ENCODE assay signal across 8 cellular contexts in the genomic region with DNA sequence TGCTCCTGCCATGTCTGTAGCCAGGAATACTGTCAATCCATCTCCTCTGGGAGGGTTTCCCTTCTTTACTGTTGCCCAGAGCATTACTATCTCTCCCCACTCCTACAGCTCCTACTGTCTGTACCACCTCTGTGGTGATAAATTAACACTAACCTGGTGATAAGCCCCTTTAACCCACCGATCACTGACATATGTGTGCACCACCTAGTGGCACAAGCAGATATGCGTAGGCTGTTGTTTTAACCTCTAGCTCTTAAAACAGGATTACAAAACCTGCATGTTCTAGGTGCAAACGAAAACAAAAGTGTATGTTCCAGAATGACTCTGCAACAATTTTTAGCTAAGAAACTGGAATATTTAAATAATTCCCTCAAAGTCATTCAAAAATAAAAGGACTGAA.
A peak's percentile ranks its signal among the peaks of the same experiment; 100 is the strongest.
DNase-seq lines count a peak whose midpoint lies in the region; ATAC-seq, FAIRE-seq and TF ChIP-seq lines count a peak whose summit lies in the region.

No MANE protein-coding gene starts in this region.

- H3K4me3 ChIP-seq in heart left ventricle (no peak overlapping the region), body of pancreas (no peak overlapping the region)

- no peaks in the 10 kb centered on the region for H3K27me3 Mint-ChIP-seq in stimulated activated memory B cell treated with anti-CD40 and anti-IgM and Interleukin-4, amounts not matched to agents 10 μg/mL and 1 μg/mL and 100 μg/mL, for 72 hours

- H3K27ac Mint-ChIP-seq in stimulated activated memory B cell treated with anti-CD40 and anti-IgM and Interleukin-4, amounts not matched to agents 10 μg/mL and 1 μg/mL and 100 μg/mL, for 72 hours, result no peak overlapping the region

- intact Hi-C loops in heart left ventricle (cut with DNase I), result no loop called here
- intact Hi-C loops in left ventricle myocardium superior (cut with micrococcal nuclease), result no loop called here
- intact Hi-C loops in body of pancreas (cut with DNase I), result no loop called here

- TF ChIP-seq POLR2A in heart left ventricle (IDR thresholded peaks at IDR 0.05), result no peak
- no peak for TF ChIP-seq POLR2A in body of pancreas (IDR thresholded peaks at IDR 0.05)
- no peak for TF ChIP-seq POLR2A in GM12891 (IDR thresholded peaks at IDR 0.05; ENCODE audit: low read depth, low read length)

- no peaks in the 10 kb centered on the region for H3K9me3 ChIP-seq in heart left ventricle
- H3K9me3 ChIP-seq in body of pancreas, result no peaks in the 10 kb centered on the region

- H3K4me1 ChIP-seq in heart left ventricle (no peaks in the 10 kb centered on the region), body of pancreas (no peaks in the 10 kb centered on the region)

- 13 to 23% (median 18%) methylated on average over 3 of the region's 3 CpGs for WGBS in heart left ventricle, 4 donors
- WGBS in body of pancreas, 2 donors, result 17% methylated on average over 3 of the region's 3 CpGs

- ATAC-seq in heart left ventricle (no peak), left ventricle myocardium superior (no peak), HG03565 (IDR thresholded peaks at IDR 0.05; ENCODE audit: unreplicated experiment) (peak; percentile 76), body of pancreas (no peak), GM21717 (IDR thresholded peaks at IDR 0.05; ENCODE audit: unreplicated experiment) (no peak)
- ATAC-seq in stimulated activated memory B cell treated with anti-CD40 and anti-IgM and Interleukin-4, amounts not matched to agents 10 μg/mL and 1 μg/mL and 100 μg/mL, for 72 hours, result peak; percentile 63

- TF ChIP-seq CTCF in heart left ventricle (IDR thresholded peaks at IDR 0.05), result peak in 10 of 12 donors; percentile 14 to 43 (median 26)
- TF ChIP-seq CTCF in body of pancreas (IDR thresholded peaks at IDR 0.05), result peak in 5 of 7 experiments; percentile 34 to 44 (median 37)

- H3K36me3 Mint-ChIP-seq in stimulated activated memory B cell treated with anti-CD40 and anti-IgM and Interleukin-4, amounts not matched to agents 10 μg/mL and 1 μg/mL and 100 μg/mL, for 72 hours, result no peaks in the 10 kb centered on the region

- H3K4me1 Mint-ChIP-seq in stimulated activated memory B cell treated with anti-CD40 and anti-IgM and Interleukin-4, amounts not matched to agents 10 μg/mL and 1 μg/mL and 100 μg/mL, for 72 hours, result peaks cover 12% of the 10 kb centered on the region

- no peak for DNase-seq in heart left ventricle
- DNase-seq in left ventricle myocardium superior, result no peak
- DNase-seq in body of pancreas, result peak in 1 of 4 donors; percentile 9
- no peak for DNase-seq in GM12891 (ENCODE audit: insufficient read length, low spot score)
- no peak for DNase-seq in hypothalamus (lab: John Stamatoyannopoulos, UW)

- H3K9me3 Mint-ChIP-seq in stimulated activated memory B cell treated with anti-CD40 and anti-IgM and Interleukin-4, amounts not matched to agents 10 μg/mL and 1 μg/mL and 100 μg/mL, for 72 hours, result no peaks in the 10 kb centered on the region

- H3K27ac ChIP-seq in heart left ventricle (no peak overlapping the region), body of pancreas (no peak overlapping the region)

- H3K4me3 Mint-ChIP-seq in stimulated activated memory B cell treated with anti-CD40 and anti-IgM and Interleukin-4, amounts not matched to agents 10 μg/mL and 1 μg/mL and 100 μg/mL, for 72 hours, result no peak overlapping the region

- no peaks in the 10 kb centered on the region for H3K36me3 ChIP-seq in heart left ventricle
- no peaks in the 10 kb centered on the region for H3K36me3 ChIP-seq in body of pancreas (replicated peaks in 1 of 2; ENCODE audit: insufficient read depth in 1 of 2, low read depth in 2 of 2)

- H3K27me3 ChIP-seq in heart left ventricle (peaks cover 0 to 3% (median 0%) of the 10 kb centered on the region in 9 donors), body of pancreas (no peaks in the 10 kb centered on the region)

- FAIRE-seq in GM12891 (lab: Jason Lieb, UNC), result no peak

TF ChIP-seq in GM12891, 5 proteins besides CTCF, POLR2A, EP300 and RAD21:
- TF ChIP-seq PAX5 (IDR thresholded peaks at IDR 0.05; ENCODE audit: insufficient read depth, low read length, severe bottlenecking), result no peak
- TF ChIP-seq TAF1 (IDR thresholded peaks at IDR 0.05; ENCODE audit: low read depth, low read length), result no peak
- TF ChIP-seq SPI1 (IDR thresholded peaks at IDR 0.05; ENCODE audit: low read depth, low read length), result no peak
- TF ChIP-seq POU2F2 (IDR thresholded peaks at IDR 0.05; ENCODE audit: low read depth, low read length), result no peak
- TF ChIP-seq POLR2AphosphoS5 (IDR thresholded peaks at IDR 0.05; ENCODE audit: low read depth, low read length), result no peak

Comparison
In these comparisons a context has a peak if more than half of its experiments do, and no peak if none do; other contexts are left out.
1. ATAC-seq: peak in HG03565 (single experiment) and stimulated activated memory B cell treated with anti-CD40 and anti-IgM and Interleukin-4, amounts not matched to agents 10 μg/mL and 1 μg/mL and 100 μg/mL, for 72 hours (single experiment); none in heart left ventricle (0 of 4), left ventricle myocardium superior (single experiment), body of pancreas (single experiment) and GM21717 (single experiment).